ENCODE assay signal across 23 cellular contexts in the genomic region with DNA sequence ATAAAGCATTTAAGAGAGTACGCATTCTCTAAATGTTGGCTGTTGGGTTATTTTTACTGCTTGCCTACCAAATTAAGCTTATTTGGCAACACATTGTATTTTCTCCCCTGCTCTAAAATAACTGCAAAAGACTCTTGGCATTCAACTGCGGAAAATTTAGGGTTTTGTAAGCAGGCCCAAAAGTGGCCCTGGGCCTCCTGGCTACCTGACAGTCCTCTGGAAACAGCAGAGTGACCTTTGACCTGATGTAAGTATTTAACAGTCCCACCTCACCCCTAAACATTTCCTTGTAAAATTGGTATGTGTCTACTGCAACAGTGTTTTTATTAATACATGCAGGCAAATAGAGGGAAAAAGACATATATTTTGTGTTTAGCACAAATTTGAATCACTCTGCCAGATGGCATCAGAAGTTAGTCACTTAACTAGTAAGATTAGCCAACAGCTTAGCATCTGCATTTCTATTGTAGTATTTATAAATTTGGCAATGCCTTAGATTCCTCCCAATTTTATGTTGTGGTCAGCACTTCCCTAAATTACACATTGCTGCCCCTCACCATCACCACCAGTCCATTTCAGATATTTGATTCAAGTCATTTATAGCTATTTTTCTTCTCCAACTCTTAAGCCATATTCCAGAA. TPM values are rescaled to one million over a fixed set of nuclear protein-coding genes. Genes with fewer than 3 reads are reported as not detected.
DNase-seq lines count a peak whose midpoint lies in the region; ATAC-seq, FAIRE-seq and TF ChIP-seq lines count a peak whose summit lies in the region.
"Had no signal": no experiment of that assay in that cellular context is flagged by ENCODE, and none has a peak within 500 bp of the region (broad histone marks: within the 10 kb centered on the region; RNA-seq: fewer than 3 reads in every experiment).

No MANE protein-coding gene starts in this region.

- no peak overlapping the region for H2AK5ac ChIP-seq in neuronal stem cell (ENCODE audit: low read depth, low read length)

- peaks cover 3 to 22% (median 14%) of the 10 kb centered on the region in 4 donors for H3K36me3 ChIP-seq in liver (ENCODE audit: control insufficient read depth in 4 of 4, insufficient read depth in 3 of 4, low read depth in 1 of 4, low read length in 3 of 4)
- H3K36me3 ChIP-seq in HepG2 (replicated peaks in 1 of 2; ENCODE audit: control insufficient read depth in 1 of 2, insufficient read depth in 2 of 2, low read length in 2 of 2): peaks cover 2 to 17% of the 10 kb centered on the region in 2 experiments; a peak in 4 of 5 replicates
- H3K36me3 ChIP-seq in astrocyte (ENCODE audit: insufficient read depth, low read length): peaks cover 3% of the 10 kb centered on the region
- peaks cover 0 to 44% (median 37%) of the 10 kb centered on the region in 9 donors for H3K36me3 ChIP-seq in heart left ventricle
- H3K36me3 ChIP-seq in neuronal stem cell (replicated peaks in 1 of 2; ENCODE audit: control insufficient read depth in 2 of 2, insufficient read depth in 2 of 2, low read length in 2 of 2): peaks cover 2 to 36% of the 10 kb centered on the region in 2 donors

- H2BK120ac ChIP-seq in neuronal stem cell (ENCODE audit: low read depth, low read length): no peak overlapping the region

- no peak overlapping the region for H2BK5ac ChIP-seq in neuronal stem cell (ENCODE audit: low read length)

- no peaks in the 10 kb centered on the region for H3K4me1 Mint-ChIP-seq in astrocyte (ENCODE audit: low read depth, unreplicated experiment)

- no peak overlapping the region for H3K27ac ChIP-seq in liver (ENCODE audit: low read depth in 1 of 2, low read length in 2 of 2)
- no peak overlapping the region for H3K27ac ChIP-seq in HepG2 (ENCODE audit: extremely low read length, insufficient read depth, low read length)
- H3K27ac ChIP-seq in astrocyte (ENCODE audit: low read depth, low read length): no peak overlapping the region
- H3K27ac ChIP-seq in heart left ventricle: no peak overlapping the region
- H3K27ac ChIP-seq in neuronal stem cell (replicated peaks; ENCODE audit: low read length): no peak overlapping the region
- H3K27ac ChIP-seq: cardiac muscle cell, hepatocyte, lower lobe of right lung, upper lobe of left lung had no signal

- no peaks in the 10 kb centered on the region for H3K27me3 ChIP-seq in liver (ENCODE audit: control insufficient read depth in 4 of 4, insufficient read depth in 4 of 4, low read length in 3 of 4)
- H3K27me3 ChIP-seq in HepG2 (ENCODE audit: control insufficient read depth in 1 of 2, insufficient read depth in 2 of 2, low read length in 2 of 2): no peaks in the 10 kb centered on the region
- H3K27me3 ChIP-seq in astrocyte (ENCODE audit: insufficient read depth, low read length): no peaks in the 10 kb centered on the region
- H3K27me3 ChIP-seq in heart left ventricle: no peaks in the 10 kb centered on the region
- H3K27me3 ChIP-seq in neuronal stem cell (ENCODE audit: control insufficient read depth in 3 of 3, insufficient read depth in 3 of 3, low read depth in 1 of 3, low read length in 3 of 3): no peaks in the 10 kb centered on the region
- H3K27me3 ChIP-seq: cardiac muscle cell, hepatocyte, upper lobe of left lung had no signal

- 83% methylated on average over 2 of the region's 2 CpGs for WGBS in liver
- 92% methylated on average over 2 of the region's 2 CpGs for WGBS in HepG2 (ENCODE audit: low lambda C conversion rate)
- WGBS in heart left ventricle, 4 donors: 82 to 90% (median 89%) methylated on average over 2 of the region's 2 CpGs
- no CpG with 5 or more reads among the region's 2 CpGs for WGBS in neuronal stem cell (ENCODE audit: extremely low coverage in 2 of 2, insufficient read length in 2 of 2, insufficient replicate concordance in 1 of 2), 2 donors

- H3K4me3 ChIP-seq in liver (ENCODE audit: low read depth in 1 of 3, low read length in 3 of 3): no peak overlapping the region
- no peak overlapping the region for H3K4me3 ChIP-seq in HepG2 (replicated peaks in 1 of 3; ENCODE audit: insufficient read depth in 1 of 3, low read depth in 2 of 3, low read length in 3 of 3)
- no peak overlapping the region for H3K4me3 ChIP-seq in astrocyte (ENCODE audit: insufficient read depth, low read depth, low read length)
- H3K4me3 ChIP-seq in heart left ventricle: no peak overlapping the region
- H3K4me3 ChIP-seq in neuronal stem cell (ENCODE audit: low read length in 2 of 2): no peak overlapping the region
- H3K4me3 ChIP-seq: cardiac muscle cell, hepatocyte, lower lobe of right lung, upper lobe of left lung had no signal

- no peak overlapping the region for H3K4ac ChIP-seq in neuronal stem cell (ENCODE audit: low read length)

- CTCF ChIA-PET in HepG2 (lab: Yijun Ruan, JAX; ENCODE audit: low intra/inter-chr PET ratio, low total read pairs): no interaction called here

- H3K79me2 ChIP-seq in HepG2 (ENCODE audit: insufficient read depth, low read length) (no peaks in the 10 kb centered on the region), astrocyte (ENCODE audit: insufficient read depth, low read length) (peaks cover 3% of the 10 kb centered on the region)
- H3K79me2 ChIP-seq: hepatocyte had no signal

- intact Hi-C loops in HepG2 (cut with micrococcal nuclease; ENCODE audit: unreplicated experiment): no loop called here
- intact Hi-C loops in heart left ventricle (cut with DNase I): loop anchor here in 1 of 10 donors (10.0 kb wide), 1 partner anchor 1225 kb away; no protein-coding TSS in a partner anchor

- no peak for TF ChIP-seq EP300 in HepG2 (IDR thresholded peaks at IDR 0.05; ENCODE audit: low read depth in 2 of 2, low read length in 2 of 2)
- TF ChIP-seq EP300 in HepG2 (CRISPR knock-in tag; IDR thresholded peaks at IDR 0.05; ENCODE audit: borderline replicate concordance): no peak

- H3K9me3 Mint-ChIP-seq in astrocyte (ENCODE audit: unreplicated experiment): no peaks in the 10 kb centered on the region
- H3K9me3 Mint-ChIP-seq: activated CD4-positive, alpha-beta memory T cell treated with anti-CD3 and anti-CD28 coated beads for 36 hours; CD4-positive, alpha-beta T cell; WTC11 had no signal

- ATAC-seq in HepG2 (no peak), heart left ventricle (no peak), GM19035 (IDR thresholded peaks at IDR 0.05; ENCODE audit: unreplicated experiment) (no peak)
- ATAC-seq: lower lobe of right lung, WTC11 had no signal

- FAIRE-seq in HepG2 (lab: Jason Lieb, UNC): no peak
- FAIRE-seq in astrocyte (lab: Jason Lieb, UNC): no peak
- FAIRE-seq: endometrium, GM19239 had no signal

- H3K18ac ChIP-seq in neuronal stem cell (ENCODE audit: low read length): no peak overlapping the region

- POLR2A ChIA-PET in HepG2 (lab: Yijun Ruan, JAX): no interaction called here

- H3K4me1 ChIP-seq in liver (ENCODE audit: control insufficient read depth in 4 of 4, insufficient read depth in 4 of 4, low read length in 3 of 4) (no peaks in the 10 kb centered on the region), HepG2 (ENCODE audit: insufficient read depth, low read length) (no peaks in the 10 kb centered on the region), astrocyte (ENCODE audit: insufficient read depth, low read length) (no peaks in the 10 kb centered on the region), heart left ventricle (no peaks in the 10 kb centered on the region), neuronal stem cell (ENCODE audit: control insufficient read depth in 2 of 2, insufficient read depth in 1 of 2, low read depth in 1 of 2, low read length in 2 of 2) (no peaks in the 10 kb centered on the region)
- H3K4me1 ChIP-seq: lower lobe of right lung had no signal

- H3K23ac ChIP-seq in neuronal stem cell (ENCODE audit: low read depth, low read length, poor library complexity): no peak overlapping the region

- TF ChIP-seq RAD21 in liver (IDR thresholded peaks at IDR 0.05): peak in 1 of 2 donors; percentile 12
- TF ChIP-seq RAD21 in HepG2 (CRISPR knock-in tag; IDR thresholded peaks at IDR 0.05): no peak

- H3K9ac ChIP-seq in liver (ENCODE audit: low read depth in 1 of 2, low read length in 2 of 2) (no peak overlapping the region), HepG2 (ENCODE audit: insufficient read depth, low read depth, low read length) (no peak overlapping the region), astrocyte (ENCODE audit: low read length) (no peak overlapping the region), neuronal stem cell (ENCODE audit: low read depth, low read length, poor library complexity) (no peak overlapping the region)

- TF ChIP-seq CTCF in liver (IDR thresholded peaks at IDR 0.05; ENCODE audit: low read depth, low read length, missing input control) (no peak), HepG2 (CRISPR knock-in tag; IDR thresholded peaks at IDR 0.05) (no peak), astrocyte (IDR thresholded peaks at IDR 0.05; ENCODE audit: insufficient read depth, low read depth, low read length) (no peak), heart left ventricle (IDR thresholded peaks at IDR 0.05) (no peak)

- H2BK12ac ChIP-seq in neuronal stem cell (ENCODE audit: low read length): no peak overlapping the region

- in situ Hi-C loops in HepG2 (cut with HindIII; ENCODE audit: extremely low pct_ligation_motif_present, low pct_unique_long_range_greater_than_20kb): loop anchor here (25.0 kb wide), 2 partner anchors 507 to 1232 kb away; no protein-coding TSS in a partner anchor

- no peak for TF ChIP-seq POLR2A in HepG2 (IDR thresholded peaks at IDR 0.05; ENCODE audit: insufficient read depth in 1 of 2, low read depth in 2 of 2, low read length in 2 of 2)
- no peak for TF ChIP-seq POLR2A in heart left ventricle (IDR thresholded peaks at IDR 0.05)

- no peak overlapping the region for H3K4me2 ChIP-seq in HepG2 (ENCODE audit: low read depth, low read length)
- H3K4me2 ChIP-seq in astrocyte (ENCODE audit: low read length): no peak overlapping the region
- no peak overlapping the region for H3K4me2 ChIP-seq in neuronal stem cell (ENCODE audit: insufficient read depth, low read length, poor library complexity, severe bottlenecking)
- H3K4me2 ChIP-seq: hepatocyte had no signal

- H3K9me3 ChIP-seq in liver (ENCODE audit: control insufficient read depth in 4 of 4, low read length in 3 of 4): no peaks in the 10 kb centered on the region
- H3K9me3 ChIP-seq in HepG2 (ENCODE audit: low read length): no peaks in the 10 kb centered on the region
- no peaks in the 10 kb centered on the region for H3K9me3 ChIP-seq in astrocyte (ENCODE audit: insufficient read depth, low read depth, low read length)
- no peaks in the 10 kb centered on the region for H3K9me3 ChIP-seq in heart left ventricle
- no peaks in the 10 kb centered on the region for H3K9me3 ChIP-seq in neuronal stem cell (replicated peaks in 1 of 2; ENCODE audit: control insufficient read depth in 2 of 2, insufficient read depth in 1 of 2, low read depth in 1 of 2, low read length in 2 of 2)
- H3K9me3 ChIP-seq: lower lobe of right lung, upper lobe of left lung had no signal

- H3K14ac ChIP-seq in neuronal stem cell (ENCODE audit: low read length): no peak overlapping the region

- H3K4me3 Mint-ChIP-seq in astrocyte (ENCODE audit: unreplicated experiment): peak overlapping the region; percentile 31
- H3K4me3 Mint-ChIP-seq: activated CD4-positive, alpha-beta memory T cell treated with anti-CD3 and anti-CD28 coated beads for 36 hours; CD4-positive, alpha-beta T cell; WTC11 had no signal

- H2BK15ac ChIP-seq in neuronal stem cell (ENCODE audit: low read length): no peak overlapping the region

- DNase-seq in HepG2 (ENCODE audit: low spot score): no peak
- peak; percentile 76 for DNase-seq in MV-4-11 (lab: John Stamatoyannopoulos, UW)
- DNase-seq in astrocyte (ENCODE audit: low read depth): no peak
- no peak for DNase-seq in NCI-H748 (lab: John Stamatoyannopoulos, UW; ENCODE audit: unreplicated experiment)
- DNase-seq in heart left ventricle: no peak
- no peak for DNase-seq in neuronal stem cell (ENCODE audit: low spot score)
- DNase-seq: activated CD4-positive, alpha-beta memory T cell treated with anti-CD3 and anti-CD28 coated beads for 36 hours; activated T-cell treated with anti-CD3 and anti-CD28 coated beads, Interleukin-2, amount 50 U/mL, for 1 hour; CD4-positive, alpha-beta T cell; DMS153; KG1; lower lobe of right lung; NCI-H2107; NCI-H510A treated with DMSO at 0.1 percent for 48 hours; nucleus accumbens; upper lobe of left lung had no signal

- no peak overlapping the region for H4K91ac ChIP-seq in neuronal stem cell (ENCODE audit: low read depth, low read length, poor library complexity)

- H4K20me1 ChIP-seq in HepG2 (ENCODE audit: insufficient read depth, low read length): no peaks in the 10 kb centered on the region
- no peaks in the 10 kb centered on the region for H4K20me1 ChIP-seq in astrocyte (ENCODE audit: insufficient read depth, low read length)

- no TSS peak for BruUV-seq in HepG2 (replicated peaks; lab: Mats Ljungman, UMichigan)

- H3K36me3 Mint-ChIP-seq in astrocyte (ENCODE audit: low read depth, unreplicated experiment): peaks cover 2% of the 10 kb centered on the region

- no peak overlapping the region for H4K8ac ChIP-seq in neuronal stem cell (ENCODE audit: low read depth, low read length)

- no peaks in the 10 kb centered on the region for H3K79me1 ChIP-seq in neuronal stem cell (ENCODE audit: low read depth, low read length)

- H2AFZ ChIP-seq in HepG2 (ENCODE audit: low read length) (no peak overlapping the region), astrocyte (ENCODE audit: low read depth, low read length) (no peak overlapping the region), neuronal stem cell (ENCODE audit: low read length) (no peak overlapping the region)
- H2AFZ ChIP-seq: hepatocyte had no signal

- H3K27me3 Mint-ChIP-seq in astrocyte (ENCODE audit: low read depth, unreplicated experiment): no peaks in the 10 kb centered on the region
- H3K27me3 Mint-ChIP-seq: activated CD4-positive, alpha-beta memory T cell treated with anti-CD3 and anti-CD28 coated beads for 36 hours; CD4-positive, alpha-beta T cell had no signal

- H3K27ac Mint-ChIP-seq in astrocyte (ENCODE audit: unreplicated experiment): no peak overlapping the region
- H3K27ac Mint-ChIP-seq: activated CD4-positive, alpha-beta memory T cell treated with anti-CD3 and anti-CD28 coated beads for 36 hours; CD4-positive, alpha-beta T cell; WTC11 had no signal

RNA-seq across cellular contexts. Expression of gene LLPH, which starts 11.2 kb away (rescaled TPM):
- total RNA-seq in liver: 1 to 10 TPM; 2.6 to 3.0 TPM
- 10 to 100 TPM; 10.1 to 18.1 TPM for polyA plus RNA-seq in liver
- total RNA-seq in HepG2 (2016; rRNA removed; fragmentation: Illumina TruSeq; extraction: Trizol): 25.6 and 38.6 TPM in 2 replicates
- 5.4 and 7.8 TPM in 2 replicates for total RNA-seq in HepG2 (2016; cell fraction: cytosol; rRNA removed; fragmentation: Illumina TruSeq; extraction: Trizol; ENCODE audit: low read depth)
- 22.4 and 38.8 TPM in 2 replicates for total RNA-seq in HepG2 (2016; cell fraction: insoluble cytoplasmic fraction; rRNA removed; fragmentation: Illumina TruSeq; extraction: Trizol)
- total RNA-seq in HepG2 (2016; cell fraction: membrane; rRNA removed; fragmentation: Illumina TruSeq; extraction: Trizol): 7.7 and 9.0 TPM in 2 replicates
- 9.0 and 10.8 TPM in 2 replicates for total RNA-seq in HepG2 (2016; cell fraction: nucleus; rRNA removed; fragmentation: Illumina TruSeq; extraction: Trizol)
- 3.7 and 4.2 TPM in 2 replicates for polyA plus RNA-seq in HepG2 (2011; rRNA removed)
- 1.4 and 3.0 TPM in 2 replicates for polyA plus RNA-seq in HepG2 (2011; cell fraction: cytosol; rRNA removed)
- polyA plus RNA-seq in HepG2 (2011; cell fraction: nucleus; rRNA removed): 0.72 and 0.88 TPM in 2 replicates
- polyA plus RNA-seq in HepG2 (2012): 15.8 and 20.3 TPM in 2 replicates
- polyA plus RNA-seq in HepG2 (2016; cell fraction: cytosol; fragmentation: Illumina TruSeq; extraction: Trizol; ENCODE audit: low read depth): 10.1 and 12.2 TPM in 2 replicates
- 58.6 and 68.8 TPM in 2 replicates for polyA plus RNA-seq in HepG2 (2016; cell fraction: insoluble cytoplasmic fraction; fragmentation: Illumina TruSeq; extraction: Trizol; ENCODE audit: low read depth)
- polyA plus RNA-seq in HepG2 (2016; cell fraction: membrane; fragmentation: Illumina TruSeq; extraction: Trizol; ENCODE audit: low read depth): 10.8 and 11.9 TPM in 2 replicates
- polyA plus RNA-seq in HepG2 (2016; cell fraction: nucleus; fragmentation: Illumina TruSeq; extraction: Trizol; ENCODE audit: insufficient read depth, low read depth): 21.3 and 22.5 TPM in 2 replicates
- polyA minus RNA-seq in HepG2 (2011; rRNA and poly(A)+ RNA removed; ENCODE audit: low replicate concordance): 1.2 and 2.7 TPM in 2 replicates
- 0.97 and 1.2 TPM in 2 replicates for polyA minus RNA-seq in HepG2 (2011; cell fraction: cytosol; rRNA and poly(A)+ RNA removed)
- 4.4 and 4.6 TPM in 2 replicates for polyA minus RNA-seq in HepG2 (2011; cell fraction: nucleus; rRNA and poly(A)+ RNA removed)
- total RNA-seq in astrocyte: 34.6 and 37.3 TPM in 2 replicates
- total RNA-seq in heart left ventricle: 10 to 100 TPM in 7 of 9 donors, 1 to 10 TPM in 2; 5.0 to 36.4 (median 18.3) TPM
- 10 to 100 TPM; 11.4 to 49.1 TPM for polyA plus RNA-seq in heart left ventricle
- polyA plus RNA-seq in neuronal stem cell (2013, experiment 1 of 2): 19.7 TPM
- 21.1 TPM for polyA plus RNA-seq in neuronal stem cell (2013, experiment 2 of 2)

RNA-seq across cellular contexts. Expression of gene TMBIM4, which starts 50.4 kb away (rescaled TPM):
- total RNA-seq in liver (10 to 100 TPM; 58.6 to 63.1 TPM), HepG2 (2016; rRNA removed; fragmentation: Illumina TruSeq; extraction: Trizol) (42.7 and 60.5 TPM in 2 replicates), astrocyte (41.2 and 41.5 TPM in 2 replicates), heart left ventricle (100 to 1,000 TPM in 1 of 9 donors, 10 to 100 TPM in 8; 52.2 to 131 (median 85.3) TPM)
- polyA plus RNA-seq in liver (100 to 1,000 TPM; 140 to 154 TPM), HepG2 (2011; rRNA removed) (50.6 and 67.7 TPM in 2 replicates), heart left ventricle (100 to 1,000 TPM in 1 of 2 donors, 10 to 100 TPM in 1; 91.2 to 129 TPM)
- 23.4 and 25.4 TPM in 2 replicates for total RNA-seq in HepG2 (2016; cell fraction: cytosol; rRNA removed; fragmentation: Illumina TruSeq; extraction: Trizol; ENCODE audit: low read depth)
- 39.4 and 63.5 TPM in 2 replicates for total RNA-seq in HepG2 (2016; cell fraction: insoluble cytoplasmic fraction; rRNA removed; fragmentation: Illumina TruSeq; extraction: Trizol)
- 26.8 and 31.2 TPM in 2 replicates for total RNA-seq in HepG2 (2016; cell fraction: membrane; rRNA removed; fragmentation: Illumina TruSeq; extraction: Trizol)
- 49.6 and 63.4 TPM in 2 replicates for total RNA-seq in HepG2 (2016; cell fraction: nucleus; rRNA removed; fragmentation: Illumina TruSeq; extraction: Trizol)
- polyA plus RNA-seq in HepG2 (2011; cell fraction: cytosol; rRNA removed): 52.4 and 84.3 TPM in 2 replicates
- 13.8 and 20.7 TPM in 2 replicates for polyA plus RNA-seq in HepG2 (2011; cell fraction: nucleus; rRNA removed)
- 22.5 and 39.1 TPM in 2 replicates for polyA plus RNA-seq in HepG2 (2012)
- polyA plus RNA-seq in HepG2 (2016; cell fraction: cytosol; fragmentation: Illumina TruSeq; extraction: Trizol; ENCODE audit: low read depth): 38.5 and 45.6 TPM in 2 replicates
- polyA plus RNA-seq in HepG2 (2016; cell fraction: insoluble cytoplasmic fraction; fragmentation: Illumina TruSeq; extraction: Trizol; ENCODE audit: low read depth): 48.1 and 48.4 TPM in 2 replicates
- polyA plus RNA-seq in HepG2 (2016; cell fraction: membrane; fragmentation: Illumina TruSeq; extraction: Trizol; ENCODE audit: low read depth): 37.2 and 37.7 TPM in 2 replicates
- polyA plus RNA-seq in HepG2 (2016; cell fraction: nucleus; fragmentation: Illumina TruSeq; extraction: Trizol; ENCODE audit: insufficient read depth, low read depth): 94.9 and 98.2 TPM in 2 replicates
- polyA minus RNA-seq in HepG2 (2011; rRNA and poly(A)+ RNA removed; ENCODE audit: low replicate concordance): 18.5 and 25.0 TPM in 2 replicates
- polyA minus RNA-seq in HepG2 (2011; cell fraction: cytosol; rRNA and poly(A)+ RNA removed): 21.6 and 27.0 TPM in 2 replicates
- 13.4 and 17.9 TPM in 2 replicates for polyA minus RNA-seq in HepG2 (2011; cell fraction: nucleus; rRNA and poly(A)+ RNA removed)
- 48.3 TPM for polyA plus RNA-seq in neuronal stem cell (2013, experiment 1 of 2)
- polyA plus RNA-seq in neuronal stem cell (2013, experiment 2 of 2): 52.4 TPM
